30 cellular contexts compared by ENCODE assay signal in the genomic region with DNA sequence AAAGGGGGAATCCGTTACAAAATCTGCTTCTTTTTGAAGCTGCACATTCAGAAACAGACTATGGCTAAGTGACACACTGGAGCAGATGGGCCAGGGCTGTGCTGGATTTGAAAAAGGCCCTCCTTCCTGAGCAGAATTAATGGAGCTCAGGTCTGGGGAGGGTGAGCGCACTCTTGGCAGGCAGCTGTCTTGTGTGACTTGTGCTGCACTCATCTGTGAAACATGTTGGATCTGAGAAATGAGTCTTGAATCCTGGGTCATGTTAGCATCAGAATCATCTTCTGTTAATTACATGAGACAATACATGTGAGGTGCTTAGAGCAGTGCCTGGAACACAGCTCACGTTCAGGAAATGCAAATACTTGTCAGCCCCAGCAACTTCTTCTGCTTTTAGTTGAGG.
DNase-seq lines count a peak whose midpoint lies in the region; ATAC-seq, FAIRE-seq and TF ChIP-seq lines count a peak whose summit lies in the region.
"Had no signal": no experiment of that assay in that cellular context is flagged by ENCODE, and none has a peak within 500 bp of the region (broad histone marks: within the 10 kb centered on the region; RNA-seq: fewer than 3 reads in every experiment).

No MANE protein-coding gene starts in this region.

- ATAC-seq in HG03521 (IDR thresholded peaks at IDR 0.05; ENCODE audit: unreplicated experiment) (no peak), HG03469 (IDR thresholded peaks at IDR 0.05; ENCODE audit: unreplicated experiment) (no peak)
- ATAC-seq: activated CD8-positive, alpha-beta memory T cell treated with anti-CD3 and anti-CD28 coated beads, Interleukin-2, amount 10 ng/mL, durations not matched to agents 7 days and 5 days; activated T-cell treated with anti-CD3 and anti-CD28 coated beads, Interleukin-2, amount 50 U/mL, for 72 hours; foreskin keratinocyte; left cardiac atrium had no signal

- peaks cover 22% of the 10 kb centered on the region for H3K4me1 ChIP-seq in ACC112 (ENCODE audit: control insufficient read depth, insufficient read depth, low read length, unreplicated experiment)
- H3K4me1 ChIP-seq in Karpas-422 (ENCODE audit: low read length) = no peaks in the 10 kb centered on the region
- peaks cover 26% of the 10 kb centered on the region for H3K4me1 ChIP-seq in astrocyte (ENCODE audit: insufficient read depth, low read length)

- DNase-seq in Karpas-422 (peak; percentile 43), astrocyte (ENCODE audit: low read depth) (no peak), myocyte (ENCODE audit: low read depth) (peak; percentile 26), NCI-H2196 (lab: John Stamatoyannopoulos, UW; ENCODE audit: unreplicated experiment) (no peak), GM13976 (ENCODE audit: low spot score) (no peak)
- DNase-seq: activated CD4-positive, alpha-beta T cell treated with anti-CD3 and anti-CD28 coated beads, Interleukin-2, amount 50 U/mL, for 1 hour; activated CD8-positive, alpha-beta memory T cell treated with anti-CD3 and anti-CD28 coated beads, Interleukin-2, amount 10 ng/mL, durations not matched to agents 7 days and 5 days; activated naive CD4-positive, alpha-beta T cell; activated T-cell treated with anti-CD3 and anti-CD28 coated beads, Interleukin-2, amount 50 U/mL, for 72 hours; AML-193; CD4-positive, alpha-beta memory T cell; effector CD8-positive, alpha-beta T cell; EL; foreskin keratinocyte; left cardiac atrium; NCI-H1417; NCI-H2029 treated with DMSO at 0.1 percent for 48 hours; NCI-H345; RPMI8226; sigmoid colon; stimulated activated naive CD4-positive, alpha-beta T cell treated with Interleukin-2 at 50 U/mL for 16 hours; testis had no signal

- H3K9me3 Mint-ChIP-seq in astrocyte (ENCODE audit: unreplicated experiment) = no peaks in the 10 kb centered on the region
- H3K9me3 Mint-ChIP-seq: activated T-cell treated with anti-CD3 and anti-CD28 coated beads, Interleukin-2, amount 50 U/mL, for 72 hours; CD4-positive, alpha-beta memory T cell; T-helper 2 cell treated with Interferon-gamma antibody and Interleukin-4, amounts not matched to agents 5 μg/mL and 100 μg/mL, for 36 hours had no signal

- no peak for TF ChIP-seq CTCF in astrocyte (IDR thresholded peaks at IDR 0.05; ENCODE audit: insufficient read depth, low read depth, low read length)
- no peak for TF ChIP-seq CTCF in GM13976 (IDR thresholded peaks at IDR 0.05; ENCODE audit: borderline replicate concordance, control extremely low read depth, extremely low read depth, insufficient read depth, missing control alignments)

- in situ Hi-C loops in GM13976 (cut with MboI; ENCODE audit: low sequenced_read_pairs, unreplicated experiment) = no loop called here

- H4K20me1 ChIP-seq in Karpas-422 (ENCODE audit: insufficient read depth, low read depth, low read length) (0 out of 2 replicates have a peak, but pooled peaks cover 5% of the 10 kb centered on the region), astrocyte (ENCODE audit: insufficient read depth, low read length) (no peaks in the 10 kb centered on the region)

- 0 out of 2 replicates have a peak overlapping the region, but pooled peaks have one; percentile 75 for H3K27ac ChIP-seq in ACC112 (ENCODE audit: low read depth, low read length)
- no peak overlapping the region for H3K27ac ChIP-seq in Karpas-422 (ENCODE audit: low read length)
- H3K27ac ChIP-seq in astrocyte (ENCODE audit: low read depth, low read length) = no peak overlapping the region
- H3K27ac ChIP-seq: epithelial cell of prostate, foreskin keratinocyte, sigmoid colon had no signal

- H3K27me3 ChIP-seq in ACC112 (ENCODE audit: insufficient read depth, low read length) = no peaks in the 10 kb centered on the region
- no peaks in the 10 kb centered on the region for H3K27me3 ChIP-seq in Karpas-422 (ENCODE audit: low read length)
- H3K27me3 ChIP-seq in astrocyte (ENCODE audit: insufficient read depth, low read length) = no peaks in the 10 kb centered on the region
- H3K27me3 ChIP-seq: breast epithelium, foreskin keratinocyte, sigmoid colon, testis had no signal

- FAIRE-seq in astrocyte (lab: Jason Lieb, UNC) = no peak
- FAIRE-seq: GM12892 had no signal

- no peak overlapping the region for H3K4me3 Mint-ChIP-seq in astrocyte (ENCODE audit: unreplicated experiment)
- H3K4me3 Mint-ChIP-seq: activated CD8-positive, alpha-beta memory T cell treated with anti-CD3 and anti-CD28 coated beads, Interleukin-2, amount 10 ng/mL, durations not matched to agents 7 days and 5 days; activated T-cell treated with anti-CD3 and anti-CD28 coated beads, Interleukin-2, amount 50 U/mL, for 72 hours; CD4-positive, alpha-beta memory T cell; T-helper 2 cell treated with Interferon-gamma antibody and Interleukin-4, amounts not matched to agents 5 μg/mL and 100 μg/mL, for 36 hours had no signal

- H3K4me1 Mint-ChIP-seq in astrocyte (ENCODE audit: low read depth, unreplicated experiment) = peaks cover 10% of the 10 kb centered on the region

- H3K9me3 ChIP-seq in Karpas-422 (ENCODE audit: low read length) (no peaks in the 10 kb centered on the region), astrocyte (ENCODE audit: insufficient read depth, low read depth, low read length) (no peaks in the 10 kb centered on the region)
- H3K9me3 ChIP-seq: breast epithelium, sigmoid colon, testis had no signal

- H3K79me2 ChIP-seq in ACC112 (ENCODE audit: control insufficient read depth, insufficient read depth, low read length, unreplicated experiment) (no peaks in the 10 kb centered on the region), Karpas-422 (ENCODE audit: low read length) (no peaks in the 10 kb centered on the region), astrocyte (ENCODE audit: insufficient read depth, low read length) (no peaks in the 10 kb centered on the region)

- no peak overlapping the region for H3K27ac Mint-ChIP-seq in astrocyte (ENCODE audit: unreplicated experiment)
- H3K27ac Mint-ChIP-seq: activated CD8-positive, alpha-beta memory T cell treated with anti-CD3 and anti-CD28 coated beads, Interleukin-2, amount 10 ng/mL, durations not matched to agents 7 days and 5 days; activated T-cell treated with anti-CD3 and anti-CD28 coated beads, Interleukin-2, amount 50 U/mL, for 72 hours; CD4-positive, alpha-beta memory T cell; progenitor cell of endocrine pancreas had no signal

- H3K36me3 Mint-ChIP-seq in astrocyte (ENCODE audit: low read depth, unreplicated experiment) = no peaks in the 10 kb centered on the region
- H3K36me3 Mint-ChIP-seq: activated CD8-positive, alpha-beta memory T cell treated with anti-CD3 and anti-CD28 coated beads, Interleukin-2, amount 10 ng/mL, durations not matched to agents 7 days and 5 days; CD4-positive, alpha-beta memory T cell had no signal

- no peak overlapping the region for H3K4me3 ChIP-seq in ACC112 (ENCODE audit: low read depth, low read length)
- no peak overlapping the region for H3K4me3 ChIP-seq in Karpas-422 (ENCODE audit: low read length)
- no peak overlapping the region for H3K4me3 ChIP-seq in astrocyte (ENCODE audit: insufficient read depth, low read depth, low read length)
- H3K4me3 ChIP-seq: breast epithelium, sigmoid colon, testis had no signal

- H3K36me3 ChIP-seq in ACC112 (ENCODE audit: insufficient read depth, low read length) = peaks cover 8% of the 10 kb centered on the region; the same call in 1 of the 2 replicates
- no peaks in the 10 kb centered on the region for H3K36me3 ChIP-seq in Karpas-422 (ENCODE audit: insufficient read depth, low read length)
- no peaks in the 10 kb centered on the region for H3K36me3 ChIP-seq in astrocyte (ENCODE audit: insufficient read depth, low read length)
- H3K36me3 ChIP-seq: breast epithelium, sigmoid colon had no signal

- H3K9ac ChIP-seq in Karpas-422 (ENCODE audit: low read length) (no peak overlapping the region), astrocyte (ENCODE audit: low read length) (no peak overlapping the region)

- no peaks in the 10 kb centered on the region for H3K9me2 ChIP-seq in Karpas-422 (replicated peaks; ENCODE audit: insufficient read depth, low read length)

- H2AFZ ChIP-seq in ACC112 (ENCODE audit: low read length, unreplicated experiment) (no peak overlapping the region), Karpas-422 (ENCODE audit: low read length) (no peak overlapping the region), astrocyte (ENCODE audit: low read depth, low read length) (no peak overlapping the region)

- H3K27me3 Mint-ChIP-seq in astrocyte (ENCODE audit: low read depth, unreplicated experiment) = peaks cover 5% of the 10 kb centered on the region
- H3K27me3 Mint-ChIP-seq: activated CD8-positive, alpha-beta memory T cell treated with anti-CD3 and anti-CD28 coated beads, Interleukin-2, amount 10 ng/mL, durations not matched to agents 7 days and 5 days had no signal

- H3K4me2 ChIP-seq in Karpas-422 (ENCODE audit: low read depth, low read length, poor library complexity, severe bottlenecking) (no peak overlapping the region), astrocyte (ENCODE audit: low read length) (peak overlapping the region; percentile 56)

Comparison
In these comparisons a context has a peak if more than half of its experiments do, and no peak if none do; other contexts are left out.
1. DNase-seq: peak in Karpas-422 (single experiment) and myocyte (single experiment); none in astrocyte (single experiment), NCI-H2196 (single experiment) and GM13976 (single experiment).